In the genomic region with DNA sequence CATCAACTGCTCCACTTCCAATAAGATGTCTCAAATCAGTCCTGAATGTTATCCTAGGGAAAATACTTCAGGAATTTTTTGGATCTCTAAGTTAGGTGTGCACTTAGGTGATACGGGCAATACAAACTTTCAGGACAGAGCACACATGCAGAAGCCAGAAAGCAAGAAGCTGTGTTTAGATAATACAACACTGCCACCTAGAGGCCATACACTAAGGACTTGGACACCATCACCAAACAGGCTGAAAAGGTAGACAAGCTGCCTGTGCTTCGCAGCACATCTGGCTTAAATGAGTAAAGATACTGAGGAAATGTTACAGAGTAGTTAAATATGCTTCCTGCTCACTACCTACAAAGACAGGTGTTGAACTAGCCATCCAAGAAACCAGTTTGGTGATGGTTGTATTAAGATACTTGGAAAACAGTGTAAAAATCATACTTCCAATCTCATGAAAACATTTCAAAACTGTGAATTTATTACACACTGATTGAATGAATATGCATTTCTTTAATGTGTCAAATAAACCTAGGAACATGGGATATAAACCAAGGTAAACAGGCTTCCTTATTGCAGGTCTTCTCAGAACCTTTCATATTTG, we compare ENCODE assay signal across 9 cellular contexts. TPM values are rescaled to one million over a fixed set of nuclear protein-coding genes. Genes with fewer than 3 reads are reported as not detected.
A peak's percentile ranks its signal among the peaks of the same experiment; 100 is the strongest.
DNase-seq lines count a peak whose midpoint lies in the region; ATAC-seq and TF ChIP-seq lines count a peak whose summit lies in the region.
"Had no signal": no experiment of that assay in that cellular context is flagged by ENCODE, and none has a peak within 500 bp of the region (broad histone marks: within the 10 kb centered on the region; RNA-seq: fewer than 3 reads in every experiment).

No MANE protein-coding gene starts in this region.

- POLR2A ChIA-PET in activated CD4-positive, alpha-beta T cell treated with anti-CD3 and anti-CD28 coated beads for 36 hours (lab: Charles Lee) = no interaction called here
- POLR2A ChIA-PET in activated CD8-positive, alpha-beta T cell treated with anti-CD3 and anti-CD28 coated beads for 36 hours (lab: Charles Lee) = no interaction called here

- peaks cover under 1% of the 10 kb centered on the region for H3K27me3 Mint-ChIP-seq in activated CD4-positive, alpha-beta T cell treated with anti-CD3 and anti-CD28 coated beads for 36 hours
- peaks cover 4% of the 10 kb centered on the region for H3K27me3 Mint-ChIP-seq in activated CD8-positive, alpha-beta T cell treated with anti-CD3 and anti-CD28 coated beads for 36 hours

- no peaks in the 10 kb centered on the region for H3K4me1 Mint-ChIP-seq in activated CD4-positive, alpha-beta T cell treated with anti-CD3 and anti-CD28 coated beads for 36 hours
- H3K4me1 Mint-ChIP-seq in activated CD8-positive, alpha-beta T cell treated with anti-CD3 and anti-CD28 coated beads for 36 hours (ENCODE audit: low read depth) = peaks cover 3% of the 10 kb centered on the region

- no peaks in the 10 kb centered on the region for H3K9me3 Mint-ChIP-seq in activated CD4-positive, alpha-beta T cell treated with anti-CD3 and anti-CD28 coated beads for 36 hours (ENCODE audit: low read depth)
- no peaks in the 10 kb centered on the region for H3K9me3 Mint-ChIP-seq in activated CD8-positive, alpha-beta T cell treated with anti-CD3 and anti-CD28 coated beads for 36 hours

- DNase-seq in activated CD4-positive, alpha-beta T cell treated with anti-CD3 and anti-CD28 coated beads for 36 hours = peak; percentile 53
- DNase-seq in activated CD4-positive, alpha-beta T cell treated with anti-CD3 and anti-CD28 coated beads for 1 hour = no peak
- DNase-seq in HT-29 (ENCODE audit: low spot score) = peak; percentile 92
- peak; percentile 71 for DNase-seq in NCI-H748 treated with DMSO at 0.1 percent for 48 hours (lab: John Stamatoyannopoulos, UW)
- DNase-seq in activated CD8-positive, alpha-beta T cell treated with anti-CD3 and anti-CD28 coated beads for 36 hours = peak; percentile 56
- DNase-seq in fibroblast of villous mesenchyme (ENCODE audit: low read depth) = peak; percentile 89

- intact Hi-C loops in activated CD4-positive, alpha-beta T cell treated with anti-CD3 and anti-CD28 coated beads for 36 hours (cut with DNase I, micrococcal nuclease) = loop anchor here (1.0 to 5.0 kb wide), 4 partner anchors 227 to 809 kb away; no protein-coding TSS in a partner anchor
- intact Hi-C loops in activated CD8-positive, alpha-beta T cell treated with anti-CD3 and anti-CD28 coated beads for 36 hours (cut with micrococcal nuclease) = loop anchor here (10.0 kb wide), 1 partner anchor 231 kb away; no protein-coding TSS in a partner anchor

- H3K27ac ChIP-seq in neutrophil = peak overlapping the region; percentile 86
- H3K27ac ChIP-seq: BLaER1 treated with 17β-estradiol and CSF1 and Interleukin-3, amounts not matched to agents 10 nM and 100 nM had no signal

- peaks cover 27% of the 10 kb centered on the region for H3K36me3 ChIP-seq in neutrophil

- H3K4me1 ChIP-seq in neutrophil (ENCODE audit: control insufficient read depth in 1 of 2, insufficient read depth in 1 of 2, low read depth in 1 of 2, low read length in 1 of 2) = peaks cover 52 to 56% of the 10 kb centered on the region in 2 experiments

- CTCF ChIA-PET in activated CD4-positive, alpha-beta T cell treated with anti-CD3 and anti-CD28 coated beads for 36 hours (lab: Charles Lee) = interaction anchor here (0.6 to 1.6 kb wide), 15 partner anchors 9 to 1048 kb away, joined by 3 to 9 read pairs (median 3); no protein-coding TSS in a partner anchor
- CTCF ChIA-PET in activated CD8-positive, alpha-beta T cell treated with anti-CD3 and anti-CD28 coated beads for 36 hours (lab: Charles Lee) = interaction anchor here (0.6 to 5.2 kb wide), 23 partner anchors 8 to 975 kb away, joined by 3 to 67 read pairs (median 3); a partner anchor contains a TSS

- no peaks in the 10 kb centered on the region for H3K9me3 ChIP-seq in neutrophil
- H3K9me3 ChIP-seq: BLaER1 treated with 17β-estradiol and CSF1 and Interleukin-3, amounts not matched to agents 10 nM and 100 nM had no signal

- ATAC-seq in activated CD4-positive, alpha-beta T cell treated with anti-CD3 and anti-CD28 coated beads for 36 hours = peak; percentile 90
- peak; percentile 84 for ATAC-seq in activated CD8-positive, alpha-beta T cell treated with anti-CD3 and anti-CD28 coated beads for 36 hours
- no peak for ATAC-seq in GM21515 (IDR thresholded peaks at IDR 0.05; ENCODE audit: unreplicated experiment)

- peaks cover 17% of the 10 kb centered on the region for H3K36me3 Mint-ChIP-seq in activated CD4-positive, alpha-beta T cell treated with anti-CD3 and anti-CD28 coated beads for 36 hours (ENCODE audit: low read depth)
- no peaks in the 10 kb centered on the region for H3K36me3 Mint-ChIP-seq in activated CD8-positive, alpha-beta T cell treated with anti-CD3 and anti-CD28 coated beads for 36 hours (ENCODE audit: low read depth)

- H3K4me3 ChIP-seq in fibroblast of villous mesenchyme (ENCODE audit: low read depth, low read length) (no peak overlapping the region), neutrophil (ENCODE audit: low read depth in 1 of 2, low read length in 1 of 2) (peak overlapping the region in 1 of 2 experiments; percentile 15)
- H3K4me3 ChIP-seq: BLaER1 treated with 17β-estradiol and CSF1 and Interleukin-3, amounts not matched to agents 10 nM and 100 nM had no signal

- TF ChIP-seq CTCF in activated CD8-positive, alpha-beta T cell treated with anti-CD3 and anti-CD28 coated beads for 36 hours (IDR thresholded peaks at IDR 0.05) = peak; percentile 77
- TF ChIP-seq CTCF in fibroblast of villous mesenchyme (IDR thresholded peaks at IDR 0.05; ENCODE audit: insufficient read depth, low read depth, low read length) (peak; percentile 78), neutrophil (IDR thresholded peaks at IDR 0.05) (peak; percentile 79)

- no peak overlapping the region for H3K27ac Mint-ChIP-seq in activated CD4-positive, alpha-beta T cell treated with anti-CD3 and anti-CD28 coated beads for 36 hours
- H3K27ac Mint-ChIP-seq in activated CD8-positive, alpha-beta T cell treated with anti-CD3 and anti-CD28 coated beads for 36 hours = no peak overlapping the region

- no peak overlapping the region for H3K4me3 Mint-ChIP-seq in activated CD4-positive, alpha-beta T cell treated with anti-CD3 and anti-CD28 coated beads for 36 hours
- H3K4me3 Mint-ChIP-seq in activated CD8-positive, alpha-beta T cell treated with anti-CD3 and anti-CD28 coated beads for 36 hours = no peak overlapping the region

- no peaks in the 10 kb centered on the region for H3K27me3 ChIP-seq in neutrophil
- H3K27me3 ChIP-seq: BLaER1 treated with 17β-estradiol and CSF1 and Interleukin-3, amounts not matched to agents 10 nM and 100 nM had no signal

RNA-seq across cellular contexts. Expression of a gene that starts 24.2 kb away (rescaled TPM):
- total RNA-seq in activated CD4-positive, alpha-beta T cell treated with anti-CD3 and anti-CD28 coated beads for 36 hours = 10 to 100 TPM; 15.8 to 19.0 TPM
- total RNA-seq in HT-29 (2014; rRNA removed; shearing (Covaris generic)) = 2.3 and 4.3 TPM in 2 replicates
- total RNA-seq in activated CD8-positive, alpha-beta T cell treated with anti-CD3 and anti-CD28 coated beads for 36 hours = 1 to 10 TPM; 8.2 to 9.1 TPM
- 21.2 and 25.1 TPM in 2 replicates for total RNA-seq in fibroblast of villous mesenchyme

RNA-seq across cellular contexts. Expression of a gene that starts 37.8 kb away (rescaled TPM):
- 10 to 100 TPM; 44.4 to 46.8 TPM for total RNA-seq in activated CD4-positive, alpha-beta T cell treated with anti-CD3 and anti-CD28 coated beads for 36 hours
- 15.0 and 15.3 TPM in 2 replicates for total RNA-seq in HT-29 (2014; rRNA removed; shearing (Covaris generic))
- 10 to 100 TPM; 45.6 to 46.4 TPM for total RNA-seq in activated CD8-positive, alpha-beta T cell treated with anti-CD3 and anti-CD28 coated beads for 36 hours
- total RNA-seq in fibroblast of villous mesenchyme = 6.1 and 11.2 TPM in 2 replicates

RNA-seq across cellular contexts. Expression of a gene that starts 46.1 kb away (rescaled TPM):
- total RNA-seq in activated CD4-positive, alpha-beta T cell treated with anti-CD3 and anti-CD28 coated beads for 36 hours = not detected
- 0.13 TPM in 1 of 2 replicates, not detected in the other for total RNA-seq in HT-29 (2014; rRNA removed; shearing (Covaris generic))
- total RNA-seq in activated CD8-positive, alpha-beta T cell treated with anti-CD3 and anti-CD28 coated beads for 36 hours = not detected
- total RNA-seq in fibroblast of villous mesenchyme = not detected in 2 replicates
